Comparison of ENCODE assay signal across 27 cellular contexts in genomic region chr1:110846861-110847260, GRCh38.
"Had no signal": no experiment of that assay in that cellular context is flagged by ENCODE, and none has a peak within 500 bp of the region (broad histone marks: within the 10 kb centered on the region; RNA-seq: fewer than 3 reads in every experiment).

No MANE protein-coding gene starts in this region.

- FAIRE-seq: urothelium cell line had no signal

- H3K4me1 ChIP-seq: stomach, suprapubic skin, testis, thyroid gland, tibial artery, tibial nerve, transverse colon, upper lobe of left lung, upper lobe of right lung, uterus, vagina had no signal

- H3K36me3 ChIP-seq: stomach, suprapubic skin, thoracic aorta, thyroid gland, tibial artery, tibial nerve, transverse colon, upper lobe of left lung, upper lobe of right lung, uterus, vagina had no signal

- H3K27me3 ChIP-seq: stomach, suprapubic skin, testis, thyroid gland, tibial artery, tibial nerve, transverse colon, upper lobe of left lung, upper lobe of right lung, uterus, vagina had no signal

- H3K9me3 ChIP-seq: stomach, suprapubic skin, testis, thoracic aorta, thyroid gland, tibial artery, transverse colon, upper lobe of left lung, upper lobe of right lung, uterus, vagina had no signal

- DNase-seq: stimulated activated CD4-positive, alpha-beta T cell treated with anti-CD3 and anti-CD28 coated beads, Interleukin-2, amount 100 ng/mL, for 48 hours; stimulated activated CD4-positive, alpha-beta T cell treated with anti-CD3 and anti-CD28 coated beads, Interleukin-4, amount 100 ng/mL, for 1 hour; stimulated activated CD4-positive, alpha-beta T cell treated with anti-CD3 and anti-CD28 coated beads, Interleukin-4, amount 100 ng/mL, for 24 hours; stimulated activated CD4-positive, alpha-beta T cell treated with anti-CD3 and anti-CD28 coated beads, Interleukin-4, amount 100 ng/mL, for 4 hours; stimulated activated CD8-positive, alpha-beta memory T cell treated with anti-CD3 and anti-CD28 coated beads, Interleukin-4, amount 100 ng/mL, for 48 hours; stimulated activated naive B cell treated with anti-CD40 and anti-IgM and Interleukin-4, amounts not matched to agents 10 μg/mL and 1 μg/mL and 100 μg/mL, for 72 hours; stimulated activated naive CD4-positive, alpha-beta T cell; stimulated activated naive CD4-positive, alpha-beta T cell treated with Interleukin-2 at 50 U/mL for 16 hours; stimulated activated naive CD8-positive, alpha-beta T cell treated with anti-CD3 and anti-CD28 coated beads, Interleukin-15, amount 100 ng/mL, for 72 hours; stimulated activated naive CD8-positive, alpha-beta T cell treated with anti-CD3 and anti-CD28 coated beads, Interleukin-15, Interleukin-2, amounts not matched to agents 100 U/mL and 50 U/mL, for 24 hours; stomach; substantia nigra; testis; thyroid gland; tibial artery; transverse colon; trophoblast cell; upper lobe of left lung; upper lobe of right lung; uterus had no signal

- ATAC-seq: stimulated activated effector memory CD8-positive, alpha-beta T cell treated with anti-CD3 and anti-CD28 coated beads, Interleukin-12 subunit alpha, Interleukin-12 subunit beta, amount 100 ng/mL, for 72 hours; stimulated activated memory B cell treated with anti-CD40 and anti-IgM and Interleukin-4, amounts not matched to agents 10 μg/mL and 1 μg/mL and 100 μg/mL, for 72 hours; stimulated activated naive B cell treated with anti-CD40 and anti-IgM and Interleukin-4, amounts not matched to agents 10 μg/mL and 1 μg/mL and 100 μg/mL, for 72 hours; stimulated activated naive CD8-positive, alpha-beta T cell treated with anti-CD3 and anti-CD28 coated beads, Interleukin-15, amount 100 ng/mL, for 72 hours; stimulated activated naive CD8-positive, alpha-beta T cell treated with anti-CD3 and anti-CD28 coated beads, Interleukin-15, Interleukin-2, amounts not matched to agents 100 U/mL and 50 U/mL, for 24 hours; upper lobe of right lung had no signal

- H3K4me3 ChIP-seq: stomach, suprapubic skin, testis, thoracic aorta, thyroid gland, tibial artery, tibial nerve, transverse colon, upper lobe of left lung, upper lobe of right lung, uterus, vagina had no signal

- H3K27ac ChIP-seq: stomach, suprapubic skin, testis, thoracic aorta, thyroid gland, tibial artery, tibial nerve, transverse colon, upper lobe of left lung, upper lobe of right lung, uterus, vagina had no signal
